Comparison of ENCODE assay signal across 19 cellular contexts in genomic region chr14:72779679-72780078, GRCh38.
"Had no signal": no experiment of that assay in that cellular context is flagged by ENCODE, and none has a peak within 500 bp of the region (broad histone marks: within the 10 kb centered on the region; RNA-seq: fewer than 3 reads in every experiment).

No MANE protein-coding gene starts in this region.

- H3K9me3 ChIP-seq: body of pancreas, gastroesophageal sphincter, prostate gland, thoracic aorta had no signal

- H3K4me3 Mint-ChIP-seq: activated B cell treated with CpG ODN at 0.5 μM for 24 hours; activated CD4-positive, alpha-beta T cell treated with anti-CD3 and anti-CD28 coated beads, Interleukin-2, amount 10 ng/mL, durations not matched to agents 7 days and 5 days; activated naive CD8-positive, alpha-beta T cell; activated T-cell treated with anti-CD3 and anti-CD28 coated beads, Interleukin-2, amount 50 U/mL, for 72 hours; effector memory CD8-positive, alpha-beta T cell; memory B cell; natural killer cell treated with Interleukin-12 subunit alpha and Interleukin-12 subunit beta and Interleukin-15 and Interleukin-18, amount 100 ng/mL, for 72 hours had no signal

- H3K36me3 ChIP-seq: gastroesophageal sphincter, prostate gland, thoracic aorta had no signal

- H3K4me1 ChIP-seq: body of pancreas, prostate gland had no signal

- H3K9me3 Mint-ChIP-seq: natural killer cell treated with Interleukin-12 subunit alpha and Interleukin-12 subunit beta and Interleukin-15 and Interleukin-18, amount 100 ng/mL, for 72 hours had no signal

- DNase-seq: activated B cell treated with CpG ODN at 0.5 μM for 24 hours; activated CD4-positive, alpha-beta T cell treated with anti-CD3 and anti-CD28 coated beads, Interleukin-2, amount 10 ng/mL, durations not matched to agents 7 days and 5 days; activated CD8-positive, alpha-beta memory T cell treated with anti-CD3 and anti-CD28 coated beads, Interleukin-2, amount 50 U/mL, for 48 hours; activated gamma-delta T cell treated with Interleukin-2 at 50 U/mL for 16 hours; activated T-cell treated with anti-CD3 and anti-CD28 coated beads, Interleukin-2, amount 50 U/mL, for 72 hours; amygdala; body of pancreas; effector memory CD8-positive, alpha-beta T cell; nucleus accumbens; stimulated activated CD4-positive, alpha-beta T cell treated with anti-CD3 and anti-CD28 coated beads, Interleukin-1b, Interleukin-23, amount 100 ng/mL, for 48 hours; T-helper 2 cell had no signal

- H3K36me3 Mint-ChIP-seq: activated naive CD8-positive, alpha-beta T cell had no signal

- H3K27me3 Mint-ChIP-seq: activated B cell treated with CpG ODN at 0.5 μM for 24 hours, memory B cell had no signal

- FAIRE-seq: TTC549 had no signal

- H3K27me3 ChIP-seq: body of pancreas, gastroesophageal sphincter had no signal

- H3K4me3 ChIP-seq: body of pancreas, gastroesophageal sphincter, prostate gland, thoracic aorta had no signal

- H3K27ac ChIP-seq: body of pancreas, gastroesophageal sphincter, prostate gland, thoracic aorta had no signal

- H3K27ac Mint-ChIP-seq: activated B cell treated with CpG ODN at 0.5 μM for 24 hours; activated CD4-positive, alpha-beta T cell treated with anti-CD3 and anti-CD28 coated beads, Interleukin-2, amount 10 ng/mL, durations not matched to agents 7 days and 5 days; activated naive CD8-positive, alpha-beta T cell; activated T-cell treated with anti-CD3 and anti-CD28 coated beads, Interleukin-2, amount 50 U/mL, for 72 hours; effector memory CD8-positive, alpha-beta T cell; memory B cell; natural killer cell treated with Interleukin-12 subunit alpha and Interleukin-12 subunit beta and Interleukin-15 and Interleukin-18, amount 100 ng/mL, for 72 hours had no signal

- ATAC-seq: activated T-cell treated with anti-CD3 and anti-CD28 coated beads, Interleukin-2, amount 50 U/mL, for 72 hours; body of pancreas; effector memory CD8-positive, alpha-beta T cell; gastroesophageal sphincter; natural killer cell treated with Interleukin-12 subunit alpha and Interleukin-12 subunit beta and Interleukin-15 and Interleukin-18, amount 100 ng/mL, for 72 hours; sciatic nerve had no signal
